In the genomic region with DNA sequence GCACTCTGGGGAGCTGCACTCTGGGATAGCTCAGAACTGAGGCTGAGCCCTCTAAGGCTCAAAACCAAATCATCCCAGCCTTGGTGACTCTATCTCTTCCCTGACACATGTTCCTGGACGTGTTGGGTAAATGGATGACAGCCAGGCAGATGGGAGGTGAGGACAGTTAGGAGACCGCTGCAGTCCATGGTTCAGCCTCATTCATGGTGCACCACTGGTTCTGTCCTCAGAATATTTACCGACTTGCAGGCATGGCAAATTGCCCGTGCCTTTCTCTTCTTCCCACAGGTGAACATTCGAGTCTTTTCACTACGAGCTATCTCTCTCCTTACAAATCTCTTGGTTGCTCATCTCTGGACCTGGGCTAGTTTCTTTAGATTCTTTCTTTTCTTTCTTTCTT, we compare ENCODE assay signal across 24 cellular contexts.
"Had no signal": no experiment of that assay in that cellular context is flagged by ENCODE, and none has a peak within 500 bp of the region (broad histone marks: within the 10 kb centered on the region; RNA-seq: fewer than 3 reads in every experiment).

No MANE protein-coding gene starts in this region.

- H3K9me3 ChIP-seq: MG63 had no signal

- H3K27me3 ChIP-seq: MG63 had no signal

- H3K4me2 ChIP-seq: KMS-11 had no signal

- H3K36me3 ChIP-seq: MG63 had no signal

- H3K4me3 ChIP-seq: MG63 had no signal

- ATAC-seq: activated CD8-positive, alpha-beta memory T cell treated with anti-CD3 and anti-CD28 coated beads, Interleukin-2, amount 10 ng/mL, durations not matched to agents 7 days and 5 days; Panc1; T-helper 17 cell; WTC11 had no signal

- DNase-seq: activated CD4-positive, alpha-beta T cell treated with anti-CD3 and anti-CD28 coated beads for 48 hours; activated CD4-positive, alpha-beta T cell treated with anti-CD3 and anti-CD28 coated beads, Interleukin-2, amount 50 U/mL, for 48 hours; activated CD4-positive, CD25-positive, alpha-beta regulatory T cell treated with anti-CD3 and anti-CD28 coated beads, Interleukin-2, amount 50 U/mL, for 72 hours; activated CD8-positive, alpha-beta memory T cell treated with anti-CD3 and anti-CD28 coated beads, Interleukin-2, amount 10 ng/mL, durations not matched to agents 7 days and 5 days; activated effector memory CD4-positive, alpha-beta T cell treated with anti-CD3 and anti-CD28 coated beads, Interleukin-2, amount 50 U/mL, for 16 hours; activated naive CD4-positive, alpha-beta T cell treated with Interleukin-2 at 50 U/mL for 16 hours; activated naive CD8-positive, alpha-beta T cell treated with anti-CD3 and anti-CD28 coated beads for 36 hours; activated T-cell treated with anti-CD3 and anti-CD28 coated beads, Interleukin-2, amount 50 U/mL, for 24 hours; MG63; MV-4-11; NCI-H1105 treated with DMSO at 0.1 percent for 48 hours; NCI-H146; NCI-H187 treated with DMSO at 0.1 percent for 48 hours; NCI-H345; NCI-H510A; NCI-H526 treated with DMSO at 0.1 percent for 48 hours; NCI-H82; RPMI8226; SHP77; T-helper 17 cell; T-helper 9 cell had no signal

- H3K27ac ChIP-seq: KMS-11 had no signal

- H3K9ac ChIP-seq: KMS-11 had no signal
